ENCODE assay signal across 8 cellular contexts in the genomic region with DNA sequence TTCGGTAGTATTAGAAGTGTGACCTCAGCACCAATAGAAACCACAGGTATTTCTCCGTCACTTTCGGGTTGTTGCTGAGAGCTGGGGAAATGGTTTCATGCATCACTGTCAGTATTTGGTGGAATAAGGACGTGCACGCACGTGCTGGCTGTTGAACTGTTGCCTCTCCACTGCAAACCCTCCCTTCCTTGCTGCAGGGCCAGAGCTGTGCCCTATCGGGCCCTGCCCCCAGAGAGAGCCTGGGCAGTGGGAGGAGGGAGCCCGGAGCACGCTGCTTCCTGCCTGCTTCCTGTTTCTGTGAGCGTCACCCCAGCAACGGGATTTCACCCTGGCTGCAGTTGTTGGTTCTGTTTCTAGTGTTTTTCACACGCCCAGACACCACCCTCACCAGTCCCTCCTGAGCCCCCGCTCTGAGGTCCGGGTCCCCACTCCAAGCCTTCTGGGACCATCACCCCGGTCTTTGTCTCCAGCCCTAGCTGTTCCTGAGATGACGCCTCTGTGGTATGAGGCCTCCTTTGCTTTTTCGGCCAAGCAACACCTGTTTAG. TPM values are rescaled to one million over a fixed set of nuclear protein-coding genes. Genes with fewer than 3 reads are reported as not detected.
DNase-seq lines count a peak whose midpoint lies in the region; ATAC-seq lines count a peak whose summit lies in the region.

No MANE protein-coding gene starts in this region.

- H3K27ac ChIP-seq in skin epidermis = peak overlapping the region in 20 of 21 experiments; percentile 30 to 90 (median 83)

- ATAC-seq in GM21717 (IDR thresholded peaks at IDR 0.05; ENCODE audit: unreplicated experiment) (peak; percentile 77), T-cell (replicated peaks in 1 of 4) (peak; percentile 64 to 76 (median 68))

- no peaks in the 10 kb centered on the region for H3K27me3 Mint-ChIP-seq in T-cell

- no peaks in the 10 kb centered on the region for H3K9me3 Mint-ChIP-seq in T-cell

- H3K27ac Mint-ChIP-seq in T-cell = peak overlapping the region; percentile 93 to 98

- POLR2A ChIA-PET in T-cell (lab: Charles Lee) = interaction anchor here (0.6 to 5.6 kb wide), 14 partner anchors 9 to 71 kb away, joined by 3 to 152 read pairs (median 8); no protein-coding TSS in a partner anchor

- H3K4me3 ChIP-seq in Jurkat, Clone E6-1 (ENCODE audit: low read length) = peak overlapping the region; percentile 44
- 0 out of 2 replicates have a peak overlapping the region, but pooled peaks have one; percentile 6 for H3K4me3 ChIP-seq in iPS-18c (ENCODE audit: insufficient read depth, low read depth, low read length)
- H3K4me3 ChIP-seq in skin epidermis = peak overlapping the region in 3 of 7 experiments; percentile 8 to 16 (median 11)

- peak overlapping the region; percentile 81 to 86 (median 82) for H3K4me3 Mint-ChIP-seq in T-cell

- H3K36me3 Mint-ChIP-seq in T-cell = no peaks in the 10 kb centered on the region

- DNase-seq in DMS79 treated with DMSO at 0.1 percent for 48 hours (lab: John Stamatoyannopoulos, UW) = peak; percentile 62
- DNase-seq in Jurkat, Clone E6-1 (ENCODE audit: low read depth, low spot score) = peak; percentile 59
- DNase-seq in T-cell = peak; percentile 52 to 93 (median 88)
- DNase-seq in anterior cingulate cortex (lab: John Stamatoyannopoulos, UW) = peak in 47 of 58 donors; percentile 15 to 77 (median 54)
- no peak for DNase-seq in cortex of kidney (lab: John Stamatoyannopoulos, UW)

- H3K4me1 Mint-ChIP-seq in T-cell = peaks cover 48 to 66% (median 50%) of the 10 kb centered on the region in 3 donors

- CTCF ChIA-PET in T-cell (lab: Charles Lee) = interaction anchor here (0.9 to 7.1 kb wide), 6 partner anchors 14 to 71 kb away, joined by 3 to 112 read pairs (median 65); no protein-coding TSS in a partner anchor

- H3K9me3 ChIP-seq in iPS-18c (ENCODE audit: control insufficient read depth, insufficient read depth, low read length) = no peaks in the 10 kb centered on the region

RNA-seq across cellular contexts. Expression of gene LRRFIP1, which starts 47.4 kb away (rescaled TPM):
- 102 TPM for polyA plus RNA-seq in Jurkat, Clone E6-1 (2012; ENCODE audit: insufficient read depth, insufficient read length)
- total RNA-seq in T-cell = 100 to 1,000 TPM; 105 to 170 (median 128) TPM
